In genomic region chr1:16960560-16961296, GRCh38 we compare ENCODE assay signal across 8 cellular contexts. TPM values are rescaled to one million over a fixed set of nuclear protein-coding genes. Genes with fewer than 3 reads are reported as not detected.
A peak's percentile ranks its signal among the peaks of the same experiment; 100 is the strongest.
DNase-seq lines count a peak whose midpoint lies in the region; ATAC-seq and TF ChIP-seq lines count a peak whose summit lies in the region.

No MANE protein-coding gene starts in this region.

- H3K27ac Mint-ChIP-seq in Calu3 (ENCODE audit: unreplicated experiment) = no peak overlapping the region
- no peak overlapping the region for H3K27ac Mint-ChIP-seq in GM23338

- no peaks in the 10 kb centered on the region for H3K9me3 Mint-ChIP-seq in Calu3 (ENCODE audit: low read depth, unreplicated experiment)
- no peaks in the 10 kb centered on the region for H3K9me3 Mint-ChIP-seq in GM23338

- no peaks in the 10 kb centered on the region for H3K4me1 Mint-ChIP-seq in Calu3 (ENCODE audit: low read depth, unreplicated experiment)
- peaks cover 5% of the 10 kb centered on the region for H3K4me1 Mint-ChIP-seq in GM23338

- H3F3A ChIP-seq in GM23338 (replicated peaks; ENCODE audit: low read depth) = peaks cover 18% of the 10 kb centered on the region; the same call in 1 of the 2 replicates

- peak; percentile 88 for ATAC-seq in GM23338
- no peak for ATAC-seq in HG03378 (IDR thresholded peaks at IDR 0.05; ENCODE audit: unreplicated experiment)

- H3K4me3 Mint-ChIP-seq in Calu3 (ENCODE audit: low read depth, unreplicated experiment) = peak overlapping the region; percentile 56
- H3K4me3 Mint-ChIP-seq in GM23338 = peak overlapping the region; percentile 61

- CTCF ChIA-PET in Calu3 (lab: Charles Lee) = interaction anchor here (0.5 to 2.5 kb wide), 4 partner anchors 9 to 57 kb away, joined by 3 to 18 read pairs (median 5); partner anchors contain the start of gene CROCC

- no peak overlapping the region for H2AFZ ChIP-seq in GM23338

- intact Hi-C loops in Calu3 (cut with micrococcal nuclease; ENCODE audit: unreplicated experiment) = no loop called here

- H4K20me1 ChIP-seq in GM23338 (replicated peaks; ENCODE audit: insufficient read depth) = 0 out of 2 replicates have a peak, but pooled peaks cover 3% of the 10 kb centered on the region

- WGBS in ectodermal cell, 2 experiments = 7 to 9% methylated on average over 57 of the region's 57 CpGs

- H3K36me3 ChIP-seq in GM23338 (ENCODE audit: insufficient read depth) = peaks cover 12% of the 10 kb centered on the region; the same call in 1 of the 2 replicates
- peaks cover 14% of the 10 kb centered on the region for H3K36me3 ChIP-seq in ectodermal cell (ENCODE audit: control insufficient read depth, insufficient read depth, low read length)

- no peaks in the 10 kb centered on the region for H3K27me3 ChIP-seq in GM23338 (ENCODE audit: insufficient read depth)
- H3K27me3 ChIP-seq in ectodermal cell (ENCODE audit: control insufficient read depth, insufficient read depth, low read length, poor library complexity, severe bottlenecking) = no peaks in the 10 kb centered on the region

- H3K79me2 ChIP-seq in GM23338 (replicated peaks; ENCODE audit: insufficient read depth) = 0 out of 2 replicates have a peak, but pooled peaks cover 2% of the 10 kb centered on the region

- DNase-seq in Calu3 (peak; percentile 91), GM23338 (ENCODE audit: low spot score) (peak; percentile 97), NCI-H2196 (lab: John Stamatoyannopoulos, UW; ENCODE audit: unreplicated experiment) (peak; percentile 92), medulla oblongata (ENCODE audit: extremely low spot score) (peak; percentile 23)
- peak; percentile 76 for DNase-seq in activated CD4-positive, alpha-beta T cell treated with anti-CD3 and anti-CD28 coated beads, Interleukin-2, amount 50 U/mL, for 1 hour
- DNase-seq in stimulated activated CD4-positive, alpha-beta T cell treated with anti-CD3 and anti-CD28 coated beads, TNF-alpha, amount 100 ng/mL, for 48 hours (ENCODE audit: low read depth in 3 of 3) = peak; percentile 70 to 78 (median 75)

- no peaks in the 10 kb centered on the region for H3K9me2 ChIP-seq in GM23338 (ENCODE audit: insufficient read depth)

- H3K27ac ChIP-seq in GM23338 (ENCODE audit: low read depth) (0 out of 2 replicates have a peak overlapping the region, but pooled peaks have one; percentile 52), ectodermal cell (ENCODE audit: insufficient read depth, low read depth, low read length, poor library complexity, severe bottlenecking) (peak overlapping the region; percentile 55)

- TF ChIP-seq CTCF in Calu3 (IDR thresholded peaks at IDR 0.05; ENCODE audit: unreplicated experiment) (peak; percentile 52), GM23338 (conservative IDR thresholded peaks at IDR 0.05; ENCODE audit: low read depth in 2 of 2) (peak; percentile 48 to 81)

- H3K4me1 ChIP-seq in GM23338 (ENCODE audit: insufficient read depth) (no peaks in the 10 kb centered on the region; the same call in 1 of the 2 replicates), ectodermal cell (ENCODE audit: control insufficient read depth, insufficient read depth, low read length) (no peaks in the 10 kb centered on the region)

- H3K9me3 ChIP-seq in ectodermal cell (ENCODE audit: control insufficient read depth, low read length) = no peaks in the 10 kb centered on the region

- H3K4me3 ChIP-seq in GM23338 = peak overlapping the region; percentile 46; the same call in 1 of the 2 replicates
- peak overlapping the region; percentile 23 for H3K4me3 ChIP-seq in ectodermal cell (ENCODE audit: insufficient read depth, low read depth, low read length)

- BruUV-seq in Calu3 (replicated peaks; lab: Mats Ljungman, UMichigan) = no TSS peak

- no peaks in the 10 kb centered on the region for H3K36me3 Mint-ChIP-seq in Calu3 (ENCODE audit: insufficient read depth, unreplicated experiment)
- peaks cover 26% of the 10 kb centered on the region for H3K36me3 Mint-ChIP-seq in GM23338 (ENCODE audit: low read depth)

- peak overlapping the region; percentile 51; the same call in 1 of the 2 replicates for H3K4me2 ChIP-seq in GM23338

- H3K27me3 Mint-ChIP-seq in Calu3 (ENCODE audit: unreplicated experiment) (no peaks in the 10 kb centered on the region), GM23338 (ENCODE audit: insufficient read depth, low read depth, poor library complexity) (peaks cover 8% of the 10 kb centered on the region)

TF ChIP-seq in GM23338, 12 proteins besides CTCF, POLR2A, EP300 and RAD21 (continues in another document):
- TF ChIP-seq NANOG (IDR thresholded peaks at IDR 0.05; ENCODE audit: borderline replicate concordance) (no peak), JUNB (IDR thresholded peaks at IDR 0.05; ENCODE audit: unreplicated experiment) (no peak), ZNF114 (CRISPR knock-in tag; IDR thresholded peaks at IDR 0.05) (no peak), REST (IDR thresholded peaks at IDR 0.05; ENCODE audit: unreplicated experiment) (no peak)

RNA-seq across cellular contexts. Expression of gene MFAP2, which starts 19.7 kb away (rescaled TPM):
- 0.50 and 1.2 TPM in 2 replicates for total RNA-seq in Calu3 (2022)
- 107 and 129 TPM in 2 replicates for total RNA-seq in GM23338 (2014; rRNA removed; shearing (Covaris generic))
- 255 TPM in 2 replicates for polyA plus RNA-seq in GM23338 (2016; fragmentation: Nextera tagmentation; extraction: Ambion mirVana)
- polyA plus RNA-seq in ectodermal cell (2013, experiment 1 of 4) = 244 TPM
- polyA plus RNA-seq in ectodermal cell (2013, experiment 2 of 4) = 243 TPM
- polyA plus RNA-seq in ectodermal cell (2013, experiment 3 of 4) = 243 TPM
- polyA plus RNA-seq in ectodermal cell (2013, experiment 4 of 4) = 295 TPM

RNA-seq across cellular contexts. Expression of gene CROCC, which starts 39.0 kb away (rescaled TPM):
- 11.7 and 12.0 TPM in 2 replicates for total RNA-seq in Calu3 (2022)
- total RNA-seq in GM23338 (2014; rRNA removed; shearing (Covaris generic)) = 74.6 and 106 TPM in 2 replicates
- polyA plus RNA-seq in GM23338 (2016; fragmentation: Nextera tagmentation; extraction: Ambion mirVana) = 13.0 and 15.1 TPM in 2 replicates
- 61.3 TPM for polyA plus RNA-seq in ectodermal cell (2013, experiment 1 of 4)
- 60.1 TPM for polyA plus RNA-seq in ectodermal cell (2013, experiment 2 of 4)
- 43.9 TPM for polyA plus RNA-seq in ectodermal cell (2013, experiment 3 of 4)
- 50.1 TPM for polyA plus RNA-seq in ectodermal cell (2013, experiment 4 of 4)

RNA-seq across cellular contexts. Expression of gene ATP13A2, which starts 51.0 kb away (rescaled TPM):
- 33.4 and 37.6 TPM in 2 replicates for total RNA-seq in Calu3 (2022)
- total RNA-seq in GM23338 (2014; rRNA removed; shearing (Covaris generic)) = 83.3 and 87.7 TPM in 2 replicates
- polyA plus RNA-seq in GM23338 (2016; fragmentation: Nextera tagmentation; extraction: Ambion mirVana) = 30.1 and 31.8 TPM in 2 replicates
- 44.2 TPM for polyA plus RNA-seq in ectodermal cell (2013, experiment 1 of 4)
- 50.7 TPM for polyA plus RNA-seq in ectodermal cell (2013, experiment 2 of 4)
- polyA plus RNA-seq in ectodermal cell (2013, experiment 3 of 4) = 39.1 TPM
- polyA plus RNA-seq in ectodermal cell (2013, experiment 4 of 4) = 40.5 TPM

Comparison
In these comparisons a context has a peak if more than half of its experiments do, and no peak if none do; other contexts are left out.
1. DNase-seq: peak in every context shown above with its lines; median percentile 97 in GM23338; 92 in NCI-H2196; 91 in Calu3; 76 in activated CD4-positive, alpha-beta T cell treated with anti-CD3 and anti-CD28 coated beads, Interleukin-2, amount 50 U/mL, for 1 hour; 75 in stimulated activated CD4-positive, alpha-beta T cell treated with anti-CD3 and anti-CD28 coated beads, TNF-alpha, amount 100 ng/mL, for 48 hours; 23 in medulla oblongata.
2. RNA of gene MFAP2, which starts 19.7 kb away (total RNA-seq): 107 to 129 TPM in GM23338; 0.50 to 1.2 TPM in Calu3; every median in the first group is over 10 times any median in the second.